8 cellular contexts compared by ENCODE assay signal in genomic region chr2:210002158-210003157, GRCh38. TPM values are rescaled to one million over a fixed set of nuclear protein-coding genes. Genes with fewer than 3 reads are reported as not detected.
DNase-seq lines count a peak whose midpoint lies in the region; ATAC-seq and TF ChIP-seq lines count a peak whose summit lies in the region.

Gene RPE, plus strand, starts transcription at chr2:210002638. Its CDS starts 24 bp downstream, at chr2:210002662.

- peak within 1 kb of the TSS; percentile 85 for H3K4me2 ChIP-seq in PC-3 (ENCODE audit: low read length)

- H3K4me1 ChIP-seq in PC-3 (ENCODE audit: insufficient read depth, low read length): peaks cover 23% of the 10 kb centered on the region
- peaks cover 23% of the 10 kb centered on the region for H3K4me1 ChIP-seq in mucosa of descending colon (ENCODE audit: low read depth)

- TF ChIP-seq EP300 in Ishikawa (IDR thresholded peaks at IDR 0.05; ENCODE audit: borderline replicate concordance): no peak

- no peaks in the 10 kb centered on the region for H3K9me2 ChIP-seq in PC-3 (replicated peaks; ENCODE audit: low read length)

- peak; percentile 90 for DNase-seq in DMS114 treated with DMSO at 0.1 percent for 48 hours (lab: John Stamatoyannopoulos, UW; ENCODE audit: unreplicated experiment)
- DNase-seq in PC-3: peak; percentile 95
- peak; percentile 97 for DNase-seq in activated T-cell treated with anti-CD3 and anti-CD28 coated beads for 48 hours (ENCODE audit: low read depth)
- DNase-seq in epithelial cell of prostate (ENCODE audit: low read depth, low spot score): peak; percentile 64
- peak; percentile 98 to 99 (median 99) for DNase-seq in mucosa of descending colon
- peak; percentile 98 for DNase-seq in stimulated activated CD8-positive, alpha-beta memory T cell treated with anti-CD3 and anti-CD28 coated beads, Interleukin-4, amount 100 ng/mL, for 24 hours (ENCODE audit: low read depth)

- ATAC-seq in GM21576 (IDR thresholded peaks at IDR 0.05; ENCODE audit: unreplicated experiment): peak; percentile 100
- peak; percentile 99 for ATAC-seq in PC-3
- ATAC-seq in mucosa of descending colon: peak; percentile 100

- intact Hi-C loops in PC-3 (cut with micrococcal nuclease) (loop anchor here (2.0 kb wide), 1 partner anchor 168 kb away; the partner anchor contains the start of gene KANSL1L), mucosa of descending colon (cut with DNase I, micrococcal nuclease) (no loop called here)

- no peak for TF ChIP-seq RAD21 in Ishikawa (IDR thresholded peaks at IDR 0.05; ENCODE audit: low read depth)

- H3F3A ChIP-seq in PC-3 (ENCODE audit: low read length, unreplicated experiment): no peaks in the 10 kb centered on the region

- H2AFZ ChIP-seq in PC-3 (ENCODE audit: low read length): peak within 1 kb of the TSS; percentile 99

- BruUV-seq in PC-3 (replicated peaks; lab: Mats Ljungman, UMichigan): TSS peak; percentile 69

- peak within 1 kb of the TSS; percentile 91 for H3K9ac ChIP-seq in PC-3 (ENCODE audit: low read length)

- H3K36me3 ChIP-seq in PC-3 (ENCODE audit: low read depth, low read length) (peaks cover 8% of the 10 kb centered on the region), mucosa of descending colon (ENCODE audit: low read depth) (no peaks in the 10 kb centered on the region)

- peaks cover 50% of the 10 kb centered on the region for H3K79me2 ChIP-seq in PC-3 (ENCODE audit: low read length)

- peaks cover 31% of the 10 kb centered on the region for H4K20me1 ChIP-seq in PC-3 (ENCODE audit: low read length)

- CTCF ChIA-PET in PC-3 (lab: Charles Lee): no interaction called here

- TF ChIP-seq CTCF in PC-3 (conservative IDR thresholded peaks at IDR 0.05; ENCODE audit: low read depth, low read length) (no peak), mucosa of descending colon (IDR thresholded peaks at IDR 0.05) (no peak)

- H3K4me3 ChIP-seq in PC-3 (ENCODE audit: low read length) (peak within 1 kb of the TSS; percentile 84), mucosa of descending colon (peak within 1 kb of the TSS; percentile 95)

- no peaks in the 10 kb centered on the region for H3K27me3 ChIP-seq in PC-3 (ENCODE audit: low read length)

- peak within 1 kb of the TSS; percentile 26 for H3K27ac ChIP-seq in PC-3 (ENCODE audit: low read length)
- H3K27ac ChIP-seq in epithelial cell of prostate: peak within 1 kb of the TSS; percentile 43

- POLR2A ChIA-PET in PC-3 (lab: Charles Lee; ENCODE audit: unreplicated experiment): no interaction called here

- no peaks in the 10 kb centered on the region for H3K9me3 ChIP-seq in PC-3 (ENCODE audit: low read length)
- H3K9me3 ChIP-seq in mucosa of descending colon: no peaks in the 10 kb centered on the region

TF ChIP-seq in Ishikawa, 13 proteins besides CTCF, POLR2A, EP300 and RAD21:
- TF ChIP-seq TAF1 (IDR thresholded peaks at IDR 0.05; ENCODE audit: low read depth) (peak; percentile 79), ZBTB7A (IDR thresholded peaks at IDR 0.05; ENCODE audit: low read depth) (no peak), NFIC (IDR thresholded peaks at IDR 0.05) (no peak), TCF12 (IDR thresholded peaks at IDR 0.05; ENCODE audit: low read depth) (peak; percentile 43; the same call in 1 of the 2 replicates), TEAD4 (IDR thresholded peaks at IDR 0.05) (no peak), CREB1 (IDR thresholded peaks at IDR 0.05; ENCODE audit: low read depth) (no peak), FOXM1 (IDR thresholded peaks at IDR 0.05; ENCODE audit: borderline replicate concordance, low read depth) (no peak), EGR1 (IDR thresholded peaks at IDR 0.05) (no peak), CEBPB (IDR thresholded peaks at IDR 0.05) (no peak), YY1 (IDR thresholded peaks at IDR 0.05; ENCODE audit: low read depth) (peak; percentile 83), USF1 (IDR thresholded peaks at IDR 0.05) (no peak), REST (IDR thresholded peaks at IDR 0.05; ENCODE audit: low read depth) (no peak)
- TF ChIP-seq, protein P1, sequence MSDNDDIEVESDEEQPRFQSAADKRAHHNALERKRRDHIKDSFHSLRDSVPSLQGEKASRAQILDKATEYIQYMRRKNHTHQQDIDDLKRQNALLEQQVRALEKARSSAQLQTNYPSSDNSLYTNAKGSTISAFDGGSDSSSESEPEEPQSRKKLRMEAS (IDR thresholded peaks at IDR 0.05): peak; percentile 63

RNA-seq across cellular contexts. Expression of gene RPE, which starts in this region (rescaled TPM):
- 60.5 and 77.3 TPM in 2 replicates for total RNA-seq in PC-3 (2014; rRNA removed)
- total RNA-seq in mucosa of descending colon: 10 to 100 TPM; 41.0 to 47.5 (median 41.7) TPM

Comparison
In these comparisons a context has a peak if more than half of its experiments do, and no peak if none do; other contexts are left out.
1. Peak in every context shown above with its lines: DNase-seq, ATAC-seq, H3K4me3 ChIP-seq and H3K27ac ChIP-seq.